Comparison of ENCODE assay signal across 19 cellular contexts in genomic region chr4:19521151-19521550, GRCh38.
"Had no signal": no experiment of that assay in that cellular context is flagged by ENCODE, and none has a peak within 500 bp of the region (broad histone marks: within the 10 kb centered on the region; RNA-seq: fewer than 3 reads in every experiment).

No MANE protein-coding gene starts in this region.

- H3K9me3 ChIP-seq: esophagus muscularis mucosa, testis, tibial nerve had no signal

- DNase-seq: effector memory CD8-positive, alpha-beta T cell; foreskin keratinocyte; immature natural killer cell; kidney; left colon; mesendoderm; naive B cell; sigmoid colon; stimulated activated CD4-positive, alpha-beta T cell treated with anti-CD3 and anti-CD28 coated beads, Interleukin-2, amount 100 ng/mL, for 24 hours; stimulated activated CD4-positive, alpha-beta T cell treated with anti-CD3 and anti-CD28 coated beads, Interleukin-4, amount 100 ng/mL, for 4 hours; stimulated activated naive B cell treated with anti-CD40 and anti-IgM and Interleukin-4, amounts not matched to agents 10 μg/mL and 1 μg/mL and 100 μg/mL, for 72 hours; stimulated activated naive CD8-positive, alpha-beta T cell treated with anti-CD3 and anti-CD28 coated beads, Interleukin-15, amount 100 ng/mL, for 72 hours; testis had no signal

- H3K27ac Mint-ChIP-seq: dendritic cell treated with granulocyte-macrophage colony-stimulating factor and Interleukin-4, amounts not matched to agents 40 ng/mL and 50 ng/mL, for 4 days; effector memory CD8-positive, alpha-beta T cell; immature natural killer cell; naive B cell; nephron; stimulated activated naive B cell treated with anti-CD40 and anti-IgM and Interleukin-4, amounts not matched to agents 10 μg/mL and 1 μg/mL and 100 μg/mL, for 72 hours; stimulated activated naive CD8-positive, alpha-beta T cell treated with anti-CD3 and anti-CD28 coated beads, Interleukin-15, amount 100 ng/mL, for 72 hours had no signal

- ATAC-seq: effector memory CD8-positive, alpha-beta T cell; foreskin keratinocyte; left colon; stimulated activated naive B cell treated with anti-CD40 and anti-IgM and Interleukin-4, amounts not matched to agents 10 μg/mL and 1 μg/mL and 100 μg/mL, for 72 hours; stimulated activated naive CD8-positive, alpha-beta T cell treated with anti-CD3 and anti-CD28 coated beads, Interleukin-15, amount 100 ng/mL, for 72 hours had no signal

- H3K4me1 ChIP-seq: esophagus muscularis mucosa, foreskin keratinocyte, sigmoid colon, testis had no signal

- H3K36me3 Mint-ChIP-seq: naive B cell; stimulated activated naive B cell treated with anti-CD40 and anti-IgM and Interleukin-4, amounts not matched to agents 10 μg/mL and 1 μg/mL and 100 μg/mL, for 72 hours had no signal

- H3K27me3 ChIP-seq: esophagus muscularis mucosa, foreskin keratinocyte, sigmoid colon, testis, tibial nerve had no signal

- H3K36me3 ChIP-seq: esophagus muscularis mucosa, sigmoid colon, tibial nerve had no signal

- H3K9me3 Mint-ChIP-seq: nephron had no signal

- H3K27me3 Mint-ChIP-seq: dendritic cell treated with granulocyte-macrophage colony-stimulating factor and Interleukin-4, amounts not matched to agents 40 ng/mL and 50 ng/mL, for 4 days; effector memory CD8-positive, alpha-beta T cell; naive B cell; stimulated activated naive B cell treated with anti-CD40 and anti-IgM and Interleukin-4, amounts not matched to agents 10 μg/mL and 1 μg/mL and 100 μg/mL, for 72 hours; stimulated activated naive CD8-positive, alpha-beta T cell treated with anti-CD3 and anti-CD28 coated beads, Interleukin-15, amount 100 ng/mL, for 72 hours had no signal

- H3K4me1 Mint-ChIP-seq: immature natural killer cell; naive B cell; nephron; stimulated activated naive B cell treated with anti-CD40 and anti-IgM and Interleukin-4, amounts not matched to agents 10 μg/mL and 1 μg/mL and 100 μg/mL, for 72 hours; stimulated activated naive CD8-positive, alpha-beta T cell treated with anti-CD3 and anti-CD28 coated beads, Interleukin-15, amount 100 ng/mL, for 72 hours had no signal

- H3K4me3 ChIP-seq: esophagus muscularis mucosa, sigmoid colon, skin epidermis, testis, tibial nerve had no signal

- H3K4me3 Mint-ChIP-seq: dendritic cell treated with granulocyte-macrophage colony-stimulating factor and Interleukin-4, amounts not matched to agents 40 ng/mL and 50 ng/mL, for 4 days; effector memory CD8-positive, alpha-beta T cell; immature natural killer cell; naive B cell; nephron; stimulated activated naive B cell treated with anti-CD40 and anti-IgM and Interleukin-4, amounts not matched to agents 10 μg/mL and 1 μg/mL and 100 μg/mL, for 72 hours; stimulated activated naive CD8-positive, alpha-beta T cell treated with anti-CD3 and anti-CD28 coated beads, Interleukin-15, amount 100 ng/mL, for 72 hours had no signal

- H3K27ac ChIP-seq: epithelial cell of prostate, esophagus muscularis mucosa, foreskin keratinocyte, sigmoid colon, skin epidermis, testis, tibial nerve had no signal
